In genomic region chr1:8555582-8555981, GRCh38 we compare ENCODE assay signal across 1 cellular context.
TF ChIP-seq lines count a peak whose summit lies in the region.

No MANE protein-coding gene starts in this region.

TF ChIP-seq in K562, 482 proteins besides CTCF, POLR2A, EP300 and RAD21 (continued from another document):
- TF ChIP-seq THAP12 (CRISPR knock-in tag; IDR thresholded peaks at IDR 0.05) (no peak), THRB (CRISPR knock-in tag; conservative IDR thresholded peaks at IDR 0.05) (no peak), TEAD2 (tag; IDR thresholded peaks at IDR 0.05) (no peak), ZNF780A (CRISPR knock-in tag; IDR thresholded peaks at IDR 0.05) (no peak), RBBP5 (IDR thresholded peaks at IDR 0.05; ENCODE audit: borderline replicate concordance, insufficient read depth, low read length, poor library complexity, severe bottlenecking) (no peak), DMBX1 (CRISPR knock-in tag; IDR thresholded peaks at IDR 0.05; ENCODE audit: borderline replicate concordance) (no peak)
